Comparison of ENCODE assay signal across 19 cellular contexts in genomic region chr4:20878806-20879205, GRCh38.
DNase-seq lines count a peak whose midpoint lies in the region; ATAC-seq, FAIRE-seq and TF ChIP-seq lines count a peak whose summit lies in the region.
"Had no signal": no experiment of that assay in that cellular context is flagged by ENCODE, and none has a peak within 500 bp of the region (broad histone marks: within the 10 kb centered on the region; RNA-seq: fewer than 3 reads in every experiment).

No MANE protein-coding gene starts in this region.

- no peak overlapping the region for H3K4me3 ChIP-seq in HepG2 (replicated peaks in 1 of 3; ENCODE audit: insufficient read depth in 1 of 3, low read depth in 2 of 3, low read length in 3 of 3)
- H3K4me3 ChIP-seq in right lobe of liver: no peak overlapping the region
- H3K4me3 ChIP-seq in PC-3 (ENCODE audit: low read length): no peak overlapping the region
- H3K4me3 ChIP-seq: SJSA1 had no signal

- POLR2A ChIA-PET in HepG2 (lab: Yijun Ruan, JAX): no interaction called here
- POLR2A ChIA-PET in WTC11 (lab: Charles Lee): no interaction called here
- POLR2A ChIA-PET in PC-3 (lab: Charles Lee; ENCODE audit: unreplicated experiment): no interaction called here

- TF ChIP-seq EP300 in HepG2 (IDR thresholded peaks at IDR 0.05; ENCODE audit: low read depth in 2 of 2, low read length in 2 of 2) (no peak), HepG2 (CRISPR knock-in tag; IDR thresholded peaks at IDR 0.05; ENCODE audit: borderline replicate concordance) (no peak)

- H3K36me3 Mint-ChIP-seq in WTC11: no peaks in the 10 kb centered on the region
- H3K36me3 Mint-ChIP-seq in Calu3 (ENCODE audit: insufficient read depth, unreplicated experiment): no peaks in the 10 kb centered on the region

- TF ChIP-seq RAD21 in HepG2 (CRISPR knock-in tag; IDR thresholded peaks at IDR 0.05): no peak

- in situ Hi-C loops in HepG2 (cut with HindIII; ENCODE audit: extremely low pct_ligation_motif_present, low pct_unique_long_range_greater_than_20kb): no loop called here

- TF ChIP-seq CTCF in HepG2 (CRISPR knock-in tag; IDR thresholded peaks at IDR 0.05): no peak
- no peak for TF ChIP-seq CTCF in right lobe of liver (IDR thresholded peaks at IDR 0.05)
- no peak for TF ChIP-seq CTCF in WTC11 (IDR thresholded peaks at IDR 0.05)
- no peak for TF ChIP-seq CTCF in PC-3 (conservative IDR thresholded peaks at IDR 0.05; ENCODE audit: low read depth, low read length)
- no peak for TF ChIP-seq CTCF in Calu3 (IDR thresholded peaks at IDR 0.05; ENCODE audit: unreplicated experiment)

- CTCF ChIA-PET in HepG2 (lab: Yijun Ruan, JAX; ENCODE audit: low intra/inter-chr PET ratio, low total read pairs) (no interaction called here), WTC11 (lab: Charles Lee) (no interaction called here), PC-3 (lab: Charles Lee) (no interaction called here), Calu3 (lab: Charles Lee) (no interaction called here)

- no TSS peak for BruUV-seq in HepG2 (replicated peaks; lab: Mats Ljungman, UMichigan)
- BruUV-seq in PC-3 (replicated peaks; lab: Mats Ljungman, UMichigan): no TSS peak
- no TSS peak for BruUV-seq in Calu3 (replicated peaks; lab: Mats Ljungman, UMichigan)

- no peaks in the 10 kb centered on the region for H3F3A ChIP-seq in PC-3 (ENCODE audit: low read length, unreplicated experiment)

- H3K9ac ChIP-seq in HepG2 (ENCODE audit: insufficient read depth, low read depth, low read length) (no peak overlapping the region), PC-3 (ENCODE audit: low read length) (no peak overlapping the region)
- H3K9ac ChIP-seq: KMS-11 had no signal

- H2AFZ ChIP-seq in HepG2 (ENCODE audit: low read length) (no peak overlapping the region), PC-3 (ENCODE audit: low read length) (no peak overlapping the region)

- H3K9me3 ChIP-seq in HepG2 (ENCODE audit: low read length): peaks cover under 1% of the 10 kb centered on the region; the same call in 1 of the 2 replicates
- H3K9me3 ChIP-seq in right lobe of liver: no peaks in the 10 kb centered on the region
- no peaks in the 10 kb centered on the region for H3K9me3 ChIP-seq in PC-3 (ENCODE audit: low read length)
- H3K9me3 ChIP-seq: SJSA1 had no signal

- no peak for DNase-seq in HepG2 (ENCODE audit: low spot score)
- no peak for DNase-seq in right lobe of liver
- no peak for DNase-seq in WTC11 (ENCODE audit: low spot score)
- DNase-seq in iPS-NIHi7 (ENCODE audit: extremely low spot score): peak; percentile 24
- DNase-seq in PC-3: no peak
- no peak for DNase-seq in NK-92 treated with Interleukin-12 subunit alpha and Interleukin-12 subunit beta, amount 100 ng/mL, for 24 hours (lab: John Stamatoyannopoulos, UW)
- no peak for DNase-seq in Calu3
- no peak for DNase-seq in DMS114 treated with DMSO at 0.1 percent for 48 hours (lab: John Stamatoyannopoulos, UW; ENCODE audit: unreplicated experiment)
- DNase-seq: DMS79 treated with DMSO at 0.1 percent for 48 hours, H9, NCI-H1105, NCI-H1694, NCI-H2081, NCI-H2171, NCI-H69 had no signal

- ATAC-seq in HepG2 (no peak), right lobe of liver (no peak), WTC11 (peak; percentile 34; the same call in 1 of the 2 replicates), PC-3 (no peak)

- H3K9me2 ChIP-seq in PC-3 (replicated peaks; ENCODE audit: low read length): no peaks in the 10 kb centered on the region

- H3K4me3 Mint-ChIP-seq in WTC11 (no peak overlapping the region), Calu3 (ENCODE audit: low read depth, unreplicated experiment) (no peak overlapping the region)
- H3K4me3 Mint-ChIP-seq: H9; T-helper 1 cell treated with Interleukin-12 subunit alpha and Interleukin-12 subunit beta and Interleukin-4 antibody, amounts not matched to agents 30 μg/mL and 1 μg/mL, for 36 hours had no signal

- intact Hi-C loops in HepG2 (cut with micrococcal nuclease; ENCODE audit: unreplicated experiment): no loop called here
- intact Hi-C loops in right lobe of liver (cut with DNase I): no loop called here
- intact Hi-C loops in PC-3 (cut with micrococcal nuclease): no loop called here
- intact Hi-C loops in Calu3 (cut with micrococcal nuclease; ENCODE audit: unreplicated experiment): no loop called here

- H3K27me3 ChIP-seq in HepG2 (ENCODE audit: control insufficient read depth in 1 of 2, insufficient read depth in 2 of 2, low read length in 2 of 2) (no peaks in the 10 kb centered on the region), right lobe of liver (no peaks in the 10 kb centered on the region), PC-3 (ENCODE audit: low read length) (peaks cover 47% of the 10 kb centered on the region)
- H3K27me3 ChIP-seq: SJSA1 had no signal

- H3K4me2 ChIP-seq in HepG2 (ENCODE audit: low read depth, low read length) (no peak overlapping the region), PC-3 (ENCODE audit: low read length) (no peak overlapping the region)
- H3K4me2 ChIP-seq: KMS-11 had no signal

- H3K27ac Mint-ChIP-seq in WTC11 (no peak overlapping the region), Calu3 (ENCODE audit: unreplicated experiment) (no peak overlapping the region)
- H3K27ac Mint-ChIP-seq: T-helper 1 cell treated with Interleukin-12 subunit alpha and Interleukin-12 subunit beta and Interleukin-4 antibody, amounts not matched to agents 30 μg/mL and 1 μg/mL, for 36 hours had no signal

- H3K4me1 ChIP-seq in HepG2 (ENCODE audit: insufficient read depth, low read length) (0 out of 2 replicates have a peak, but pooled peaks cover 6% of the 10 kb centered on the region), right lobe of liver (no peaks in the 10 kb centered on the region), PC-3 (ENCODE audit: insufficient read depth, low read length) (no peaks in the 10 kb centered on the region)
- H3K4me1 ChIP-seq: SJSA1 had no signal

- 1% methylated on average over 3 of the region's 5 CpGs for WGBS in HepG2 (ENCODE audit: low lambda C conversion rate)
- whole genome bisulfite sequencing in right lobe of liver (ENCODE audit: insufficient coverage, low coverage, low lambda C conversion rate, missing lambda C conversion rate): 37% methylated on average over 4 of the region's 5 CpGs

- H4K20me1 ChIP-seq in HepG2 (ENCODE audit: insufficient read depth, low read length): no peaks in the 10 kb centered on the region
- H4K20me1 ChIP-seq in PC-3 (ENCODE audit: low read length): no peaks in the 10 kb centered on the region

- H3K27ac ChIP-seq in HepG2 (ENCODE audit: extremely low read length, insufficient read depth, low read length) (no peak overlapping the region), right lobe of liver (no peak overlapping the region), PC-3 (ENCODE audit: low read length) (no peak overlapping the region)
- H3K27ac ChIP-seq: KMS-11, SJSA1 had no signal

- H3K4me1 Mint-ChIP-seq in WTC11: 0 out of 2 replicates have a peak, but pooled peaks cover 4% of the 10 kb centered on the region
- peaks cover 18% of the 10 kb centered on the region for H3K4me1 Mint-ChIP-seq in Calu3 (ENCODE audit: low read depth, unreplicated experiment)
- H3K4me1 Mint-ChIP-seq: H9 had no signal

- no peaks in the 10 kb centered on the region for H3K9me3 Mint-ChIP-seq in WTC11
- no peaks in the 10 kb centered on the region for H3K9me3 Mint-ChIP-seq in Calu3 (ENCODE audit: low read depth, unreplicated experiment)
- H3K9me3 Mint-ChIP-seq: H9 had no signal

- H3K27me3 Mint-ChIP-seq in WTC11 (ENCODE audit: low read depth) (no peaks in the 10 kb centered on the region), Calu3 (ENCODE audit: unreplicated experiment) (no peaks in the 10 kb centered on the region)

- H3K79me2 ChIP-seq in HepG2 (ENCODE audit: insufficient read depth, low read length) (no peaks in the 10 kb centered on the region), PC-3 (ENCODE audit: low read length) (no peaks in the 10 kb centered on the region)

- H3K36me3 ChIP-seq in HepG2 (replicated peaks in 1 of 2; ENCODE audit: control insufficient read depth in 1 of 2, insufficient read depth in 2 of 2, low read length in 2 of 2) (no peaks in the 10 kb centered on the region), right lobe of liver (no peaks in the 10 kb centered on the region), PC-3 (ENCODE audit: low read depth, low read length) (no peaks in the 10 kb centered on the region)
- H3K36me3 ChIP-seq: SJSA1 had no signal

- no peak for TF ChIP-seq POLR2A in HepG2 (IDR thresholded peaks at IDR 0.05; ENCODE audit: insufficient read depth in 1 of 2, low read depth in 2 of 2, low read length in 2 of 2)
- TF ChIP-seq POLR2A in right lobe of liver (IDR thresholded peaks at IDR 0.05): no peak

- no peak for FAIRE-seq in HepG2 (lab: Jason Lieb, UNC)
- FAIRE-seq: RCC 7860 had no signal

TF ChIP-seq in HepG2, 621 proteins besides CTCF, POLR2A, EP300 and RAD21 (continues in another document):
- TF ChIP-seq AGO2 (optimal IDR thresholded peaks at IDR 0.05; ENCODE audit: low read depth, low read length): no peak
- peak; percentile 32; the same call in 1 of the 2 replicates for TF ChIP-seq MIER2 (CRISPR knock-in tag; IDR thresholded peaks at IDR 0.05)

TF ChIP-seq in WTC11, 78 proteins besides CTCF, POLR2A, EP300 and RAD21 (continues in another document):
- TF ChIP-seq JAZF1 (CRISPR knock-in tag; IDR thresholded peaks at IDR 0.05) (no peak), HMGA2 (CRISPR knock-in tag; IDR thresholded peaks at IDR 0.05) (no peak), ZNF423 (CRISPR knock-in tag; IDR thresholded peaks at IDR 0.05) (no peak), GTF2I (CRISPR knock-in tag; conservative IDR thresholded peaks at IDR 0.05) (no peak), ZBTB21 (CRISPR knock-in tag; IDR thresholded peaks at IDR 0.05; ENCODE audit: borderline replicate concordance) (no peak), ATF3 (CRISPR knock-in tag; conservative IDR thresholded peaks at IDR 0.05) (no peak)
- TF ChIP-seq, protein P1, sequence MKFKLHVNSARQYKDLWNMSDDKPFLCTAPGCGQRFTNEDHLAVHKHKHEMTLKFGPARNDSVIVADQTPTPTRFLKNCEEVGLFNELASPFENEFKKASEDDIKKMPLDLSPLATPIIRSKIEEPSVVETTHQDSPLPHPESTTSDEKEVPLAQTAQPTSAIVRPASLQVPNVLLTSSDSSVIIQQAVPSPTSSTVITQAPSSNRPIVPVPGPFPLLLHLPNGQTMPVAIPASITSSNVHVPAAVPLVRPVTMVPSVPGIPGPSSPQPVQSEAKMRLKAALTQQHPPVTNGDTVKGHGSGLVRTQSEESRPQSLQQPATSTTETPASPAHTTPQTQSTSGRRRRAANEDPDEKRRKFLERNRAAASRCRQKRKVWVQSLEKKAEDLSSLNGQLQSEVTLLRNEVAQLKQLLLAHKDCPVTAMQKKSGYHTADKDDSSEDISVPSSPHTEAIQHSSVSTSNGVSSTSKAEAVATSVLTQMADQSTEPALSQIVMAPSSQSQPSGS (CRISPR knock-in tag; IDR thresholded peaks at IDR 0.05; ENCODE audit: borderline replicate concordance, low read depth): no peak
